1 cellular context compared by ENCODE assay signal in the genomic region with DNA sequence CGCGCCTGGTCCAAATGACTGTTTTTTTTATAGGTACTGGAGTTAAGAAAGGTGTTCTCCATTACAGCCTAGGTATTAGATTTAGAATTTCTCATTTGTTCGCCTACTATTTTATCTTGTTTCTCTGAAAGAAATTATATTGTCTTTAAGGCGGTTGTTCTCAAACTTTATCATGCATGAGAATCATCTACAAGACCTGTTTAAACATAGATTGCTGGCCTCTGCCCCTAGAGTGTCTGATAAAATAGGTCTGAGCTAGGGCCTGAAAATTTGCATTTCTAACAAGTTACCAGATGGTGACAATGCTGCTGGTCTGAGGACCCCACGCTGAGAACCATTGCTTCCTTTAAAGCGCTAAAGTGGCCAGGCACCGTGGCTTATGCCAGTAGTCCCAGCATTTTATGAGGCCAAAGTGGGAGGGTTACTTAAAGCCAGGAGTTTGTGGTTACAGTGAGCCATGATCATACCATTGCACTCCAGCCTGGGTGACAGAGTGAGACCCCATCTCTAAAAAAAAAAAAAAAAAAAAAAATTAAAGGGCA.
TF ChIP-seq lines count a peak whose summit lies in the region.

No MANE protein-coding gene starts in this region.

TF ChIP-seq in WTC11, 78 proteins besides CTCF, POLR2A, EP300 and RAD21 (continued from another document):
- TF ChIP-seq, protein P1, sequence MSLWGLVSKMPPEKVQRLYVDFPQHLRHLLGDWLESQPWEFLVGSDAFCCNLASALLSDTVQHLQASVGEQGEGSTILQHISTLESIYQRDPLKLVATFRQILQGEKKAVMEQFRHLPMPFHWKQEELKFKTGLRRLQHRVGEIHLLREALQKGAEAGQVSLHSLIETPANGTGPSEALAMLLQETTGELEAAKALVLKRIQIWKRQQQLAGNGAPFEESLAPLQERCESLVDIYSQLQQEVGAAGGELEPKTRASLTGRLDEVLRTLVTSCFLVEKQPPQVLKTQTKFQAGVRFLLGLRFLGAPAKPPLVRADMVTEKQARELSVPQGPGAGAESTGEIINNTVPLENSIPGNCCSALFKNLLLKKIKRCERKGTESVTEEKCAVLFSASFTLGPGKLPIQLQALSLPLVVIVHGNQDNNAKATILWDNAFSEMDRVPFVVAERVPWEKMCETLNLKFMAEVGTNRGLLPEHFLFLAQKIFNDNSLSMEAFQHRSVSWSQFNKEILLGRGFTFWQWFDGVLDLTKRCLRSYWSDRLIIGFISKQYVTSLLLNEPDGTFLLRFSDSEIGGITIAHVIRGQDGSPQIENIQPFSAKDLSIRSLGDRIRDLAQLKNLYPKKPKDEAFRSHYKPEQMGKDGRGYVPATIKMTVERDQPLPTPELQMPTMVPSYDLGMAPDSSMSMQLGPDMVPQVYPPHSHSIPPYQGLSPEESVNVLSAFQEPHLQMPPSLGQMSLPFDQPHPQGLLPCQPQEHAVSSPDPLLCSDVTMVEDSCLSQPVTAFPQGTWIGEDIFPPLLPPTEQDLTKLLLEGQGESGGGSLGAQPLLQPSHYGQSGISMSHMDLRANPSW (CRISPR knock-in tag; conservative IDR thresholded peaks at IDR 0.05; ENCODE audit: low read depth): no peak
- no peak for TF ChIP-seq TCF7 (CRISPR knock-in tag; IDR thresholded peaks at IDR 0.05; ENCODE audit: low read depth)
- TF ChIP-seq OVOL2 (CRISPR knock-in tag; IDR thresholded peaks at IDR 0.05; ENCODE audit: borderline replicate concordance): no peak
